ENCODE assay signal across 18 cellular contexts in the genomic region with DNA sequence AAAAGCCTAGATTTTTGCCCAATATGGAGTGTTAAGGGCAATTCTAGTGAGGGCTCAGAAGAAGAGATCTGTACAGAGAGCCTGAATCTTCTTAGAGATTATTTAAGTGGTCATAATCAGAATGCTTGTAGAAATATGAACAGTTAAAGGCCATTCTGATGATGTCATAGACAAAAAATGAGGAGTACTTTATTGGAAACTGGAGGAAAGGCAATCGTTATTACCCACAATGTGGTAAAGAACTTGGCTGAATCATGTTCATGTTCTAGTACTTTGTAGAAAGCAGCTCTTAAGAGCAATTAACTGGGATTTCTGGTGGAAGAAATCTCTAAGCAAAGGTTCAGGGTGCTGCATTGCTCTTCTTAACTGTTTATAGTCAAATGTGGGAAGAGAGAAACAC. TPM values are rescaled to one million over a fixed set of nuclear protein-coding genes. Genes with fewer than 3 reads are reported as not detected.
DNase-seq lines count a peak whose midpoint lies in the region; ATAC-seq and TF ChIP-seq lines count a peak whose summit lies in the region.
"Had no signal": no experiment of that assay in that cellular context is flagged by ENCODE, and none has a peak within 500 bp of the region (broad histone marks: within the 10 kb centered on the region; RNA-seq: fewer than 3 reads in every experiment).

No MANE protein-coding gene starts in this region.

- CTCF ChIA-PET in mammary epithelial cell (lab: Charles Lee; ENCODE audit: low non-redundant PET): no interaction called here
- CTCF ChIA-PET in MCF 10A (lab: Yijun Ruan, JAX): interaction anchor here (0.6 kb wide), 1 partner anchor 53 kb away, joined by 4 read pairs; no protein-coding TSS in a partner anchor

- H3K27me3 Mint-ChIP-seq in MCF 10A (ENCODE audit: insufficient read depth, unreplicated experiment): peaks cover 2% of the 10 kb centered on the region

- WGBS in mammary epithelial cell (ENCODE audit: low coverage, missing lambda C conversion rate): 42% methylated on average over 1 of the region's 1 CpG

- H3K4me3 Mint-ChIP-seq in MCF 10A (ENCODE audit: unreplicated experiment): no peak overlapping the region

- H3K4me1 Mint-ChIP-seq in MCF 10A (ENCODE audit: insufficient read depth, unreplicated experiment): no peaks in the 10 kb centered on the region

- intact Hi-C loops in mammary epithelial cell (cut with micrococcal nuclease) (no loop called here), MCF 10A (cut with micrococcal nuclease) (no loop called here)

- no peaks in the 10 kb centered on the region for H4K20me1 ChIP-seq in mammary epithelial cell (ENCODE audit: insufficient read depth, low read length)

- ATAC-seq in HG02885 (IDR thresholded peaks at IDR 0.05; ENCODE audit: poor library complexity, unreplicated experiment) (no peak), omental fat pad (ENCODE audit: low FRiP score) (no peak)
- ATAC-seq: K562, Panc1, SK-N-SH treated with all-trans-retinoic acid at 6 μM for 48 hours had no signal

- H3K27ac ChIP-seq in mammary epithelial cell (ENCODE audit: insufficient read depth, low read depth, low read length): no peak overlapping the region
- H3K27ac ChIP-seq: 22Rv1 had no signal

- dilution Hi-C loops in mammary epithelial cell (cut with HindIII; ENCODE audit: low sequenced_read_pairs): no loop called here

- BruUV-seq in mammary epithelial cell (replicated peaks; lab: Mats Ljungman, UMichigan) (no TSS peak), MCF 10A (replicated peaks; lab: Mats Ljungman, UMichigan) (no TSS peak)

- no peak overlapping the region for H2AFZ ChIP-seq in mammary epithelial cell (ENCODE audit: low read depth, low read length)

- H3K4me2 ChIP-seq in mammary epithelial cell (ENCODE audit: insufficient read depth, low read depth, low read length): no peak overlapping the region

- H3K79me2 ChIP-seq in mammary epithelial cell (ENCODE audit: insufficient read depth, low read length): no peaks in the 10 kb centered on the region

- no peaks in the 10 kb centered on the region for H3K36me3 ChIP-seq in mammary epithelial cell (ENCODE audit: insufficient read depth, low read length)
- H3K36me3 ChIP-seq: MG63 had no signal

- H3K36me3 Mint-ChIP-seq in MCF 10A (ENCODE audit: insufficient read depth, unreplicated experiment): no peaks in the 10 kb centered on the region

- H3K9me3 ChIP-seq in mammary epithelial cell (replicated peaks; ENCODE audit: insufficient read depth, low read length): peaks cover 3% of the 10 kb centered on the region

- no peak overlapping the region for H3K4me3 ChIP-seq in mammary epithelial cell (replicated peaks in 1 of 3; ENCODE audit: insufficient read depth in 1 of 3, low read depth in 2 of 3, low read length in 3 of 3)
- H3K4me3 ChIP-seq: K562, MG63 had no signal

- POLR2A ChIA-PET in MCF 10A (lab: Yijun Ruan, JAX): no interaction called here

- in situ Hi-C loops in mammary epithelial cell (cut with MboI; ENCODE audit: low sequenced_read_pairs in 2 of 2): loop anchor here in 1 of 2 donors (25.0 kb wide), 1 partner anchor 111 kb away; no protein-coding TSS in a partner anchor

- H3K9me3 Mint-ChIP-seq in MCF 10A (ENCODE audit: unreplicated experiment): no peaks in the 10 kb centered on the region

- no peak overlapping the region for H3K27ac Mint-ChIP-seq in MCF 10A (ENCODE audit: low read depth, unreplicated experiment)

- peaks cover 7% of the 10 kb centered on the region for H3K4me1 ChIP-seq in mammary epithelial cell (ENCODE audit: insufficient read depth, low read length)

- H3K9ac ChIP-seq in mammary epithelial cell (ENCODE audit: insufficient read depth, low read length): no peak overlapping the region

- H3K27me3 ChIP-seq in mammary epithelial cell (ENCODE audit: insufficient read depth, low read length): no peaks in the 10 kb centered on the region
- H3K27me3 ChIP-seq: MG63 had no signal

- DNase-seq in mammary epithelial cell: peak; percentile 60
- DNase-seq in MCF 10A (ENCODE audit: unreplicated experiment): no peak
- peak; percentile 13 for DNase-seq in astrocyte of the hippocampus (ENCODE audit: low read depth, low spot score)
- DNase-seq in iris pigment epithelial cell (ENCODE audit: low read depth): peak; percentile 27
- no peak for DNase-seq in T1000 (lab: John Stamatoyannopoulos, UW)
- no peak for DNase-seq in omental fat pad (ENCODE audit: low spot score)
- DNase-seq in EL: no peak
- DNase-seq: C1 segment of cervical spinal cord, MG63, NCI-H1092 treated with DMSO at 0.1 percent for 48 hours, NCI-H1694 treated with DMSO at 0.1 percent for 48 hours, NCI-H69, SHP77 had no signal

- TF ChIP-seq CTCF in mammary epithelial cell (conservative IDR thresholded peaks at IDR 0.05 in 1 of 2, IDR thresholded peaks at IDR 0.05 in 1 of 2; ENCODE audit: extremely low read depth in 1 of 2, insufficient read depth in 1 of 2, low read depth in 1 of 2, low read length in 2 of 2): no peak
- no peak for TF ChIP-seq CTCF in MCF 10A (IDR thresholded peaks at IDR 0.05; ENCODE audit: unreplicated experiment)
- no peak for TF ChIP-seq CTCF in omental fat pad (IDR thresholded peaks at IDR 0.05)

RNA-seq across cellular contexts. Expression of a gene that starts 36.4 kb away (rescaled TPM):
- total RNA-seq in mammary epithelial cell: under 1 TPM in 1 of 2 donors, not detected in 1; under 0.01 TPM
- not detected for polyA plus RNA-seq in mammary epithelial cell
- not detected for polyA minus RNA-seq in mammary epithelial cell
- not detected in 2 replicates for total RNA-seq in MCF 10A (2022)
- not detected for total RNA-seq in omental fat pad

Comparison
In these comparisons a context has a peak if more than half of its experiments do, and no peak if none do; other contexts are left out.
1. DNase-seq: peak in mammary epithelial cell (single experiment), astrocyte of the hippocampus (single experiment) and iris pigment epithelial cell (single experiment); none in MCF 10A (single experiment), T1000 (single experiment), omental fat pad (single experiment) and EL (single experiment).